22 cellular contexts compared by ENCODE assay signal in genomic region chr9:82149647-82150046, GRCh38.
"Had no signal": no experiment of that assay in that cellular context is flagged by ENCODE, and none has a peak within 500 bp of the region (broad histone marks: within the 10 kb centered on the region; RNA-seq: fewer than 3 reads in every experiment).

No MANE protein-coding gene starts in this region.

- H3K36me3 ChIP-seq: ovary, thoracic aorta, upper lobe of right lung had no signal

- H3K4me1 Mint-ChIP-seq: central memory CD8-positive, alpha-beta T cell; immature natural killer cell had no signal

- H3K9me3 Mint-ChIP-seq: activated B cell treated with CpG ODN at 0.5 μM for 24 hours had no signal

- H3K9me3 ChIP-seq: body of pancreas, ovary, thoracic aorta, upper lobe of right lung had no signal

- H3K27me3 ChIP-seq: body of pancreas, ovary, upper lobe of right lung had no signal

- H3K27ac ChIP-seq: body of pancreas, ovary, thoracic aorta, upper lobe of right lung had no signal

- H3K4me3 Mint-ChIP-seq: activated B cell treated with CpG ODN at 0.5 μM for 24 hours; activated CD8-positive, alpha-beta T cell treated with anti-CD3 and anti-CD28 coated beads, Interleukin-2, amount 10 ng/mL, durations not matched to agents 7 days and 5 days; activated naive CD8-positive, alpha-beta T cell; central memory CD8-positive, alpha-beta T cell; immature natural killer cell; naive thymus-derived CD8-positive, alpha-beta T cell had no signal

- H3K4me3 ChIP-seq: body of pancreas, lung, ovary, thoracic aorta, upper lobe of right lung had no signal

- H3K4me1 ChIP-seq: body of pancreas, upper lobe of right lung had no signal

- H3K27me3 Mint-ChIP-seq: activated B cell treated with CpG ODN at 0.5 μM for 24 hours; central memory CD8-positive, alpha-beta T cell had no signal

- DNase-seq: activated B cell treated with CpG ODN at 0.5 μM for 24 hours; activated CD4-positive, alpha-beta T cell treated with anti-CD3 and anti-CD28 coated beads for 48 hours; activated CD8-positive, alpha-beta memory T cell treated with anti-CD3 and anti-CD28 coated beads, Interleukin-2, amount 50 U/mL, for 4 hours; activated CD8-positive, alpha-beta T cell treated with anti-CD3 and anti-CD28 coated beads, Interleukin-2, amount 10 ng/mL, durations not matched to agents 7 days and 5 days; activated gamma-delta T cell treated with Interleukin-2 at 50 U/mL for 16 hours; activated T-cell treated with anti-CD3 and anti-CD28 coated beads, Interleukin-2, amount 50 U/mL, for 48 hours; amniotic stem cell; body of pancreas; effector memory CD4-positive, alpha-beta T cell; foreskin melanocyte; head of caudate nucleus; immature natural killer cell; left colon; naive thymus-derived CD8-positive, alpha-beta T cell; ovary; stimulated activated CD4-positive, alpha-beta T cell treated with anti-CD3 and anti-CD28 coated beads, Interleukin-2, amount 100 ng/mL, for 24 hours; SW 1271; upper lobe of right lung had no signal

- H3K36me3 Mint-ChIP-seq: activated naive CD8-positive, alpha-beta T cell; immature natural killer cell; naive thymus-derived CD8-positive, alpha-beta T cell had no signal

- H3K27ac Mint-ChIP-seq: activated B cell treated with CpG ODN at 0.5 μM for 24 hours; activated CD8-positive, alpha-beta T cell treated with anti-CD3 and anti-CD28 coated beads, Interleukin-2, amount 10 ng/mL, durations not matched to agents 7 days and 5 days; activated naive CD8-positive, alpha-beta T cell; immature natural killer cell; naive thymus-derived CD8-positive, alpha-beta T cell had no signal
